Comparison of ENCODE assay signal across 8 cellular contexts in the genomic region with DNA sequence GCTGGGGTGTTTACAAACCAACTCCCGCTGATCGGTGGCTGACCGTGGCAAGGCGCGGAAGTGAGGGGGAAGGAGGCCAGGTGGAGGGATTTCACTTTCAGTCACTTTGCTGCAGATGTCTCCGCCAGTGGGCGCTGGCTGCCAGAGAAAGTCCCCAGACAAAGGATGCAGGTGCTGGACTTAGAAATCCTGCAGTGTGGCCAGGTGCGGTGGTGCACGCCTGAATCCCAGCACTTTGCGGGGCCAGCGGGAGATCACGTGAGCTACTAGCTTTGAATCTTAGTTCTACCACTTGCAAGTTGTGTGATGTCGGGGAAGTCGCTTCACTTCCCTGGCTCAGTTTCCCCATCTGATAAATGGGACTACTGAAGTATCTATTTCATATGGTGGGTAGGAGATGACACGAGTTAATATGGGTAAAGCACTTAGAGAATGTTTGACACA.
DNase-seq lines count a peak whose midpoint lies in the region; ATAC-seq and TF ChIP-seq lines count a peak whose summit lies in the region.

No MANE protein-coding gene starts in this region.

- intact Hi-C loops in prostate gland (cut with DNase I) = no loop called here

- no peaks in the 10 kb centered on the region for H3K4me1 ChIP-seq in effector memory CD4-positive, alpha-beta T cell (ENCODE audit: control insufficient read depth, insufficient read depth, low read length, poor library complexity, severe bottlenecking)
- no peaks in the 10 kb centered on the region for H3K4me1 ChIP-seq in prostate gland (replicated peaks)

- H3K4me3 ChIP-seq in effector memory CD4-positive, alpha-beta T cell (ENCODE audit: insufficient read depth, low read depth, low read length, poor library complexity, severe bottlenecking) = no peak overlapping the region
- H3K4me3 ChIP-seq in prostate gland = no peak overlapping the region

- no peaks in the 10 kb centered on the region for H3K36me3 ChIP-seq in effector memory CD4-positive, alpha-beta T cell (ENCODE audit: control insufficient read depth, insufficient read depth, low read length)
- H3K36me3 ChIP-seq in prostate gland = no peaks in the 10 kb centered on the region

- in situ Hi-C loops in G401 (cut with HindIII; ENCODE audit: low sequenced_read_pairs) = no loop called here

- no peak for TF ChIP-seq POLR2A in prostate gland (IDR thresholded peaks at IDR 0.05)

- no peak overlapping the region for H3K27ac ChIP-seq in effector memory CD4-positive, alpha-beta T cell (ENCODE audit: insufficient read depth, low read length, poor library complexity, severe bottlenecking)
- H3K27ac ChIP-seq in prostate gland = no peak overlapping the region

- DNase-seq in CD1c-positive myeloid dendritic cell (ENCODE audit: extremely low spot score) = peak; percentile 7
- peak; percentile 31 for DNase-seq in T-helper 9 cell
- peak; percentile 3 to 36 (median 19) for DNase-seq in effector memory CD4-positive, alpha-beta T cell
- peak; percentile 7 for DNase-seq in prostate gland (ENCODE audit: low spot score)
- DNase-seq in hepatic stellate cell (ENCODE audit: low spot score) = no peak
- no peak for DNase-seq in G401 (ENCODE audit: low spot score)

- ATAC-seq in GM19372 (IDR thresholded peaks at IDR 0.05; ENCODE audit: low read depth, unreplicated experiment) (peak; percentile 97), HG03521 (IDR thresholded peaks at IDR 0.05; ENCODE audit: unreplicated experiment) (peak; percentile 74)

- WGBS in prostate gland = 80% methylated on average over 15 of the region's 15 CpGs

- peak in 1 of 4 experiments; percentile 15 for TF ChIP-seq CTCF in prostate gland (IDR thresholded peaks at IDR 0.05)

- H3K9me3 ChIP-seq in effector memory CD4-positive, alpha-beta T cell (ENCODE audit: control insufficient read depth, low read length) = no peaks in the 10 kb centered on the region
- no peaks in the 10 kb centered on the region for H3K9me3 ChIP-seq in prostate gland

- H3K27me3 ChIP-seq in effector memory CD4-positive, alpha-beta T cell (replicated peaks; ENCODE audit: control insufficient read depth, insufficient read depth, low read length, poor library complexity, severe bottlenecking) = no peaks in the 10 kb centered on the region
- no peaks in the 10 kb centered on the region for H3K27me3 ChIP-seq in prostate gland (replicated peaks; ENCODE audit: insufficient read depth)

Comparison
In these comparisons a context has a peak if more than half of its experiments do, and no peak if none do; other contexts are left out.
1. DNase-seq: peak in CD1c-positive myeloid dendritic cell (single experiment), T-helper 9 cell (single experiment), effector memory CD4-positive, alpha-beta T cell (3 of 3) and prostate gland (single experiment); none in hepatic stellate cell (single experiment) and G401 (single experiment).